Comparison of ENCODE assay signal across 22 cellular contexts in genomic region chr11:36148701-36149100, GRCh38.
DNase-seq lines count a peak whose midpoint lies in the region; ATAC-seq and TF ChIP-seq lines count a peak whose summit lies in the region.
"Had no signal": no experiment of that assay in that cellular context is flagged by ENCODE, and none has a peak within 500 bp of the region (broad histone marks: within the 10 kb centered on the region; RNA-seq: fewer than 3 reads in every experiment).

No MANE protein-coding gene starts in this region.

- no peaks in the 10 kb centered on the region for H3K9me3 ChIP-seq in SK-N-SH
- H3K9me3 ChIP-seq in hepatocyte (ENCODE audit: low read depth) = no peaks in the 10 kb centered on the region
- no peaks in the 10 kb centered on the region for H3K9me3 ChIP-seq in CD8-positive, alpha-beta memory T cell (ENCODE audit: low read length)
- H3K9me3 ChIP-seq: BE2C, heart right ventricle, mucosa of descending colon, spleen, vagina had no signal

- peaks cover 15% of the 10 kb centered on the region for H3F3A ChIP-seq in SK-N-SH (replicated peaks; ENCODE audit: insufficient read depth)

- H3K27ac Mint-ChIP-seq in type B pancreatic cell = peak overlapping the region; percentile 82
- H3K27ac Mint-ChIP-seq in CD8-positive, alpha-beta memory T cell = no peak overlapping the region
- H3K27ac Mint-ChIP-seq: activated naive CD8-positive, alpha-beta T cell treated with anti-CD3 and anti-CD28 coated beads for 36 hours; immature natural killer cell had no signal

- peaks cover 9% of the 10 kb centered on the region for H3K9me3 Mint-ChIP-seq in type B pancreatic cell
- no peaks in the 10 kb centered on the region for H3K9me3 Mint-ChIP-seq in CD8-positive, alpha-beta memory T cell
- H3K9me3 Mint-ChIP-seq: activated naive CD8-positive, alpha-beta T cell treated with anti-CD3 and anti-CD28 coated beads for 36 hours had no signal

- peaks cover 3% of the 10 kb centered on the region for H3K36me3 Mint-ChIP-seq in type B pancreatic cell
- no peaks in the 10 kb centered on the region for H3K36me3 Mint-ChIP-seq in CD8-positive, alpha-beta memory T cell
- H3K36me3 Mint-ChIP-seq: activated naive CD8-positive, alpha-beta T cell treated with anti-CD3 and anti-CD28 coated beads for 36 hours; immature natural killer cell had no signal

- no peaks in the 10 kb centered on the region for H3K36me3 ChIP-seq in SK-N-SH (replicated peaks in 1 of 2; ENCODE audit: control insufficient read depth in 1 of 2, insufficient read depth in 2 of 2, low read length in 1 of 2)
- no peaks in the 10 kb centered on the region for H3K36me3 ChIP-seq in hepatocyte (replicated peaks; ENCODE audit: insufficient read depth, low read depth)
- H3K36me3 ChIP-seq in CD8-positive, alpha-beta memory T cell (ENCODE audit: insufficient read depth, low read length) = no peaks in the 10 kb centered on the region
- H3K36me3 ChIP-seq: BE2C, heart right ventricle, spleen, vagina had no signal

- no peak overlapping the region for H3K9ac ChIP-seq in SK-N-SH
- H3K9ac ChIP-seq: GM23248 had no signal

- H3K4me1 ChIP-seq in SK-N-SH (ENCODE audit: control insufficient read depth in 1 of 2, insufficient read depth in 2 of 2, low read depth in 1 of 2, low read length in 1 of 2) (peaks cover 12 to 18% of the 10 kb centered on the region in 2 experiments; a peak in 3 of 4 replicates), hepatocyte (ENCODE audit: insufficient read depth) (peaks cover 12% of the 10 kb centered on the region)
- H3K4me1 ChIP-seq in CD8-positive, alpha-beta memory T cell (ENCODE audit: insufficient read depth, low read length) = no peaks in the 10 kb centered on the region

- H3K4me3 ChIP-seq in SK-N-SH (ENCODE audit: low read depth in 2 of 2, low read length in 1 of 2) (no peak overlapping the region), hepatocyte (no peak overlapping the region)
- no peak overlapping the region for H3K4me3 ChIP-seq in CD8-positive, alpha-beta memory T cell (ENCODE audit: low read length)
- H3K4me3 ChIP-seq: GM23248, heart right ventricle, mucosa of descending colon, spleen, vagina had no signal

- no peak for TF ChIP-seq EP300 in SK-N-SH (IDR thresholded peaks at IDR 0.05; ENCODE audit: borderline replicate concordance in 1 of 2, low read depth in 1 of 2, low read length in 1 of 2)

- H3K9me2 ChIP-seq in SK-N-SH (no peaks in the 10 kb centered on the region), hepatocyte (replicated peaks; ENCODE audit: insufficient read depth) (no peaks in the 10 kb centered on the region)

- H2AFZ ChIP-seq in SK-N-SH (ENCODE audit: low read depth) (no peak overlapping the region), hepatocyte (no peak overlapping the region)
- H2AFZ ChIP-seq: GM23248 had no signal

- TF ChIP-seq CTCF in SK-N-SH (IDR thresholded peaks at IDR 0.05) (no peak), RWPE1 (conservative IDR thresholded peaks at IDR 0.05; ENCODE audit: low read depth) (no peak), hepatocyte (IDR thresholded peaks at IDR 0.05; ENCODE audit: poor library complexity) (no peak), type B pancreatic cell (conservative IDR thresholded peaks at IDR 0.05) (no peak)

- H3K4me3 Mint-ChIP-seq in type B pancreatic cell = peak overlapping the region; percentile 22
- no peak overlapping the region for H3K4me3 Mint-ChIP-seq in CD8-positive, alpha-beta memory T cell
- H3K4me3 Mint-ChIP-seq: activated naive CD8-positive, alpha-beta T cell treated with anti-CD3 and anti-CD28 coated beads for 36 hours; immature natural killer cell had no signal

- H3K79me2 ChIP-seq in SK-N-SH (ENCODE audit: insufficient read depth) = no peaks in the 10 kb centered on the region
- no peaks in the 10 kb centered on the region for H3K79me2 ChIP-seq in hepatocyte

- H3K4me2 ChIP-seq in SK-N-SH (peak overlapping the region; percentile 61; the same call in 1 of the 2 replicates), hepatocyte (no peak overlapping the region)

- H3K27me3 ChIP-seq in SK-N-SH (ENCODE audit: insufficient read depth) = no peaks in the 10 kb centered on the region
- H3K27me3 ChIP-seq in hepatocyte = no peaks in the 10 kb centered on the region
- peaks cover 3% of the 10 kb centered on the region for H3K27me3 ChIP-seq in CD8-positive, alpha-beta memory T cell (ENCODE audit: insufficient read depth, low read length, poor library complexity, severe bottlenecking)
- H3K27me3 ChIP-seq: BE2C, spleen, vagina had no signal

- DNase-seq in SK-N-SH (no peak), RWPE1 (ENCODE audit: low spot score) (no peak), hepatocyte (ENCODE audit: low spot score) (no peak), type B pancreatic cell (ENCODE audit: extremely low spot score, unreplicated experiment) (no peak), HUDEP-2 (lab: John Stamatoyannopoulos, UW; ENCODE audit: unreplicated experiment in 76 of 76) (no peak), NCI-H1417 (lab: John Stamatoyannopoulos, UW) (no peak)
- DNase-seq in CD8-positive, alpha-beta memory T cell = no peak
- DNase-seq: 8988T; activated CD4-positive, alpha-beta T cell treated with anti-CD3 and anti-CD28 coated beads for 4 hours; activated naive CD8-positive, alpha-beta T cell treated with anti-CD3 and anti-CD28 coated beads for 36 hours; BE2C; GM23248; heart right ventricle; immature natural killer cell; KBM-7; mucosa of descending colon; NCI-H2029; retina; Right ventricle myocardium superior; spleen had no signal

- POLR2A ChIA-PET in SK-N-SH (lab: Yijun Ruan, JAX) = no interaction called here
- POLR2A ChIA-PET in RWPE1 (lab: Yijun Ruan, JAX; ENCODE audit: low non-redundant PET) = no interaction called here
- POLR2A ChIA-PET in CD8-positive, alpha-beta memory T cell (lab: Charles Lee) = no interaction called here

- WGBS in SK-N-SH (ENCODE audit: low lambda C conversion rate) = 92% methylated on average over 3 of the region's 3 CpGs
- WGBS in hepatocyte (ENCODE audit: low lambda C conversion rate, missing lambda C conversion rate) = 99% methylated on average over 3 of the region's 3 CpGs

- H3K27ac ChIP-seq in SK-N-SH (ENCODE audit: low read depth in 2 of 2, low read length in 1 of 2) (peak overlapping the region in 1 of 2 experiments; percentile 90; a peak in 2 of 4 replicates), RWPE1 (peak overlapping the region; percentile 95), hepatocyte (peak overlapping the region; percentile 85)
- H3K27ac ChIP-seq in CD8-positive, alpha-beta memory T cell (ENCODE audit: low read depth, low read length) = no peak overlapping the region
- H3K27ac ChIP-seq: GM23248, spleen, vagina had no signal

- no peak for ATAC-seq in SK-N-SH treated with all-trans-retinoic acid at 6 μM for 48 hours

- CTCF ChIA-PET in SK-N-SH (lab: Yijun Ruan, JAX) (interaction anchor here (1.4 to 3.7 kb wide), 3 partner anchors 17 to 327 kb away, joined by 5 to 23 read pairs (median 7); no protein-coding TSS in a partner anchor), RWPE1 (lab: Yijun Ruan, JAX) (interaction anchor here (1.6 kb wide), 1 partner anchor 326 kb away, joined by 11 read pairs; no protein-coding TSS in a partner anchor)
- CTCF ChIA-PET in CD8-positive, alpha-beta memory T cell (lab: Charles Lee) = no interaction called here

- H4K20me1 ChIP-seq in SK-N-SH (ENCODE audit: insufficient read depth) = no peaks in the 10 kb centered on the region
- H4K20me1 ChIP-seq in hepatocyte (ENCODE audit: insufficient read depth, poor library complexity, severe bottlenecking) = no peaks in the 10 kb centered on the region

- H3K27me3 Mint-ChIP-seq in type B pancreatic cell = peaks cover 4% of the 10 kb centered on the region
- peaks cover 3 to 22% of the 10 kb centered on the region in 2 donors for H3K27me3 Mint-ChIP-seq in CD8-positive, alpha-beta memory T cell

- no peak for TF ChIP-seq RAD21 in SK-N-SH (IDR thresholded peaks at IDR 0.05; ENCODE audit: low read length)

- peaks cover 29% of the 10 kb centered on the region for H3K4me1 Mint-ChIP-seq in type B pancreatic cell (ENCODE audit: unreplicated experiment)
- no peaks in the 10 kb centered on the region for H3K4me1 Mint-ChIP-seq in CD8-positive, alpha-beta memory T cell
- H3K4me1 Mint-ChIP-seq: immature natural killer cell had no signal

TF ChIP-seq in SK-N-SH, 30 proteins besides CTCF, POLR2A, EP300 and RAD21 (continues in another document):
- TF ChIP-seq ZBTB33 (IDR thresholded peaks at IDR 0.05; ENCODE audit: borderline replicate concordance, low read depth) (no peak), FOXM1 (IDR thresholded peaks at IDR 0.05; ENCODE audit: low read depth) (no peak), YY1 (IDR thresholded peaks at IDR 0.05; ENCODE audit: low read depth) (no peak)

TF ChIP-seq in SK-N-SH treated with all-trans-retinoic acid at 6 μM for 48 hours, 23 proteins besides CTCF, POLR2A, EP300 and RAD21 (continues in another document):
- TF ChIP-seq TOX (CRISPR knock-in tag; IDR thresholded peaks at IDR 0.05; ENCODE audit: borderline replicate concordance) = no peak
- TF ChIP-seq, protein P1, sequence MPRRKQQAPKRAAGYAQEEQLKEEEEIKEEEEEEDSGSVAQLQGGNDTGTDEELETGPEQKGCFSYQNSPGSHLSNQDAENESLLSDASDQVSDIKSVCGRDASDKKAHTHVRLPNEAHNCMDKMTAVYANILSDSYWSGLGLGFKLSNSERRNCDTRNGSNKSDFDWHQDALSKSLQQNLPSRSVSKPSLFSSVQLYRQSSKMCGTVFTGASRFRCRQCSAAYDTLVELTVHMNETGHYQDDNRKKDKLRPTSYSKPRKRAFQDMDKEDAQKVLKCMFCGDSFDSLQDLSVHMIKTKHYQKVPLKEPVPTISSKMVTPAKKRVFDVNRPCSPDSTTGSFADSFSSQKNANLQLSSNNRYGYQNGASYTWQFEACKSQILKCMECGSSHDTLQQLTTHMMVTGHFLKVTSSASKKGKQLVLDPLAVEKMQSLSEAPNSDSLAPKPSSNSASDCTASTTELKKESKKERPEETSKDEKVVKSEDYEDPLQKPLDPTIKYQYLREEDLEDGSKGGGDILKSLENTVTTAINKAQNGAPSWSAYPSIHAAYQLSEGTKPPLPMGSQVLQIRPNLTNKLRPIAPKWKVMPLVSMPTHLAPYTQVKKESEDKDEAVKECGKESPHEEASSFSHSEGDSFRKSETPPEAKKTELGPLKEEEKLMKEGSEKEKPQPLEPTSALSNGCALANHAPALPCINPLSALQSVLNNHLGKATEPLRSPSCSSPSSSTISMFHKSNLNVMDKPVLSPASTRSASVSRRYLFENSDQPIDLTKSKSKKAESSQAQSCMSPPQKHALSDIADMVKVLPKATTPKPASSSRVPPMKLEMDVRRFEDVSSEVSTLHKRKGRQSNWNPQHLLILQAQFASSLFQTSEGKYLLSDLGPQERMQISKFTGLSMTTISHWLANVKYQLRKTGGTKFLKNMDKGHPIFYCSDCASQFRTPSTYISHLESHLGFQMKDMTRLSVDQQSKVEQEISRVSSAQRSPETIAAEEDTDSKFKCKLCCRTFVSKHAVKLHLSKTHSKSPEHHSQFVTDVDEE (CRISPR knock-in tag; IDR thresholded peaks at IDR 0.05) = no peak
- no peak for TF ChIP-seq ZFP30 (CRISPR knock-in tag; IDR thresholded peaks at IDR 0.05)
- no peak for TF ChIP-seq BACH2 (CRISPR knock-in tag; IDR thresholded peaks at IDR 0.05; ENCODE audit: borderline replicate concordance)
